Comparison of ENCODE assay signal across 8 cellular contexts in the genomic region with DNA sequence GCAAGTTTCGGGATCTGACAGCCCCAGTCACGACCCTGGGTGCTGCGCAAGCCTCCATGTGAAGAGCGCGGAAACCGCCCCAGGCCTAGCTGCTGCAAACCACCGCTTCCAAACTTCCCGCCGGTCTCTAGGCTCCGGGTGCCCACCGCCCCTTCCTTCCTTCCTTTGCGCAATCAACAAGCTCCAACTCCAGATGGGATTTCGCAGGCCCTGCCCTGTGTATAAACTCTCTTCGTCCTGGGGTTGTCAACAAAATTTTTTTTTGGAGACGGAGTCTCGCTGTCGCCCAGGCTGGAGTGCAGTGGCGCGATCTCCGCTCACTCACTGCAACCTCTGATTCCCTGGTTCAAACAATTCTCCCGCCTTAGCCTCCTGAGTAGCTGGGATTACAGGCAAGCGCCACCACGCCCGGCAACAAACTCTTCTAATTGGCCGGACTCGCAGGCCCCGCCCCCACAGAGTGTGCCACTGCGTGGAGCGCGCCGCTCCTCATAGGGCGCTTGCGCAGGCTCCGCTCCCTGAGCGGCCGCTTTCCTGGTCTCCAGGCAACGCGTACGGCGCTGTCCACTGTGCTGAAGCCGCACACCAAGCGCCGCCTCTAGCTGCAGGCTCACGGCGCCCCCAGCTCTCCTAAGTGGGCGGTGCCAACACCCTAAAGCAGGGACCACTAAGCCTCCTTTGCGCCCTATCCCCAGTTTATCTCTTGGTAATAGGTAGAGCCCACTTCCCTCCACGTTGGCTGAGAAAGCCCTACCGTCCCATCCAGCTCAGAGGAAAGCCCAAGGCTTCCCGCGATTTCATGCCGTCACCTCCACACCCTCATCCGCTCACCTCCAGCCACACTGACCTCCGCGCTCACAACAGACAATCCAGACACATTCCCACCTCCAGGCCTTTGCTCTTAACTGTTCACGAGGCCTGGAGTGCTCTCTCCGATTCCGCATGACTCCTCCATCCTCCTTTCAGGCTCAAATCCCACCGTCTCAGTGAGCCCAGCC. TPM values are rescaled to one million over a fixed set of nuclear protein-coding genes. Genes with fewer than 3 reads are reported as not detected.
DNase-seq lines count a peak whose midpoint lies in the region; ATAC-seq and TF ChIP-seq lines count a peak whose summit lies in the region.

No MANE protein-coding gene starts in this region.

- no peaks in the 10 kb centered on the region for H3K9me3 Mint-ChIP-seq in osteocyte (ENCODE audit: unreplicated experiment)

- no peaks in the 10 kb centered on the region for H3K36me3 ChIP-seq in GM23248 (ENCODE audit: low read depth)
- H3K36me3 ChIP-seq in testis (ENCODE audit: low read depth, missing control alignments), result no peaks in the 10 kb centered on the region

- H4K20me1 ChIP-seq in GM23248 (ENCODE audit: insufficient read depth), result no peaks in the 10 kb centered on the region

- ATAC-seq in SK-N-SH treated with all-trans-retinoic acid at 6 μM for 48 hours, result peak; percentile 92

- H3K27me3 Mint-ChIP-seq in osteocyte (ENCODE audit: unreplicated experiment), result no peaks in the 10 kb centered on the region

- no peaks in the 10 kb centered on the region for H3K9me2 ChIP-seq in GM23248 (ENCODE audit: insufficient read depth)

- H3K4me1 ChIP-seq in GM23248 (ENCODE audit: insufficient read depth) (no peaks in the 10 kb centered on the region), testis (peaks cover 6% of the 10 kb centered on the region)

- no peaks in the 10 kb centered on the region for H3K79me2 ChIP-seq in GM23248 (ENCODE audit: insufficient read depth)

- in situ Hi-C loops in GM23248 (cut with MboI), result no loop called here

- intact Hi-C loops in testis (cut with DNase I; ENCODE audit: low total_unique reads), result no loop called here

- TF ChIP-seq CTCF in osteocyte (IDR thresholded peaks at IDR 0.05) (no peak), testis (IDR thresholded peaks at IDR 0.05) (peak in 1 of 3 experiments; percentile 6)

- H3K9ac ChIP-seq in GM23248, result no peak overlapping the region

- peak overlapping the region; percentile 60 for H3K4me2 ChIP-seq in GM23248 (ENCODE audit: unreplicated experiment)

- DNase-seq in COLO668 (lab: John Stamatoyannopoulos, UW; ENCODE audit: unreplicated experiment), result peak; percentile 98
- DNase-seq in GM23248, result peak; percentile 97
- peak; percentile 95 for DNase-seq in NCI-H1092 treated with DMSO at 0.1 percent for 48 hours (lab: John Stamatoyannopoulos, UW)
- DNase-seq in activated naive CD4-positive, alpha-beta T cell treated with anti-CD3 and anti-CD28 coated beads, Interleukin-2, amount 50 U/mL, for 16 hours, result peak; percentile 87
- DNase-seq in globus pallidus (ENCODE audit: low spot score), result peak; percentile 84
- DNase-seq in osteocyte (ENCODE audit: extremely low spot score, unreplicated experiment), result peak; percentile 98
- peak; percentile 96 for DNase-seq in testis

- H3K4me3 ChIP-seq in GM23248 (0 out of 2 replicates have a peak overlapping the region, but pooled peaks have one; percentile 34), testis (peak overlapping the region; percentile 21 to 27)

- H3K36me3 Mint-ChIP-seq in osteocyte (ENCODE audit: unreplicated experiment), result peaks cover 8% of the 10 kb centered on the region

- H3K4me1 Mint-ChIP-seq in osteocyte (ENCODE audit: unreplicated experiment), result peaks cover 15% of the 10 kb centered on the region

- TF ChIP-seq POLR2A in testis (IDR thresholded peaks at IDR 0.05), result no peak

- H3K27ac Mint-ChIP-seq in osteocyte (ENCODE audit: unreplicated experiment), result peak overlapping the region; percentile 59

- H3K9me3 ChIP-seq in GM23248 (ENCODE audit: low read depth), result no peaks in the 10 kb centered on the region
- no peaks in the 10 kb centered on the region for H3K9me3 ChIP-seq in testis

- WGBS in GM23248 (ENCODE audit: low coverage in 1 of 2, low lambda C conversion rate in 2 of 2, missing lambda C conversion rate in 2 of 2), 2 experiments, result 18 to 19% methylated on average over 59 of the region's 59 CpGs
- WGBS in testis, 2 donors, result 12 to 13% methylated on average over 40 to 59 of the region's 59 CpGs

- peak overlapping the region; percentile 78 for H3K4me3 Mint-ChIP-seq in osteocyte (ENCODE audit: unreplicated experiment)

- H2AFZ ChIP-seq in GM23248, result no peak overlapping the region

- no peak overlapping the region for H3K27ac ChIP-seq in GM23248
- H3K27ac ChIP-seq in testis, result no peak overlapping the region

- peaks cover 11% of the 10 kb centered on the region for H3F3A ChIP-seq in GM23248 (ENCODE audit: insufficient read depth)

- H3K27me3 ChIP-seq in GM23248 (replicated peaks; ENCODE audit: insufficient read depth), result no peaks in the 10 kb centered on the region
- no peaks in the 10 kb centered on the region for H3K27me3 ChIP-seq in testis

TF ChIP-seq in SK-N-SH treated with all-trans-retinoic acid at 6 μM for 48 hours, 23 proteins besides CTCF, POLR2A, EP300 and RAD21:
- TF ChIP-seq CSDC2 (CRISPR knock-in tag; IDR thresholded peaks at IDR 0.05) (no peak), ZNF8 (CRISPR knock-in tag; IDR thresholded peaks at IDR 0.05) (no peak), OSR1 (CRISPR knock-in tag; IDR thresholded peaks at IDR 0.05) (no peak), TCF4 (CRISPR knock-in tag; IDR thresholded peaks at IDR 0.05; ENCODE audit: borderline replicate concordance) (no peak), ARNTL (CRISPR knock-in tag; IDR thresholded peaks at IDR 0.05; ENCODE audit: borderline replicate concordance, low read depth) (no peak), ZC3H10 (CRISPR knock-in tag; IDR thresholded peaks at IDR 0.05) (no peak), ZNF70 (CRISPR knock-in tag; IDR thresholded peaks at IDR 0.05) (no peak)
- TF ChIP-seq, protein P1, sequence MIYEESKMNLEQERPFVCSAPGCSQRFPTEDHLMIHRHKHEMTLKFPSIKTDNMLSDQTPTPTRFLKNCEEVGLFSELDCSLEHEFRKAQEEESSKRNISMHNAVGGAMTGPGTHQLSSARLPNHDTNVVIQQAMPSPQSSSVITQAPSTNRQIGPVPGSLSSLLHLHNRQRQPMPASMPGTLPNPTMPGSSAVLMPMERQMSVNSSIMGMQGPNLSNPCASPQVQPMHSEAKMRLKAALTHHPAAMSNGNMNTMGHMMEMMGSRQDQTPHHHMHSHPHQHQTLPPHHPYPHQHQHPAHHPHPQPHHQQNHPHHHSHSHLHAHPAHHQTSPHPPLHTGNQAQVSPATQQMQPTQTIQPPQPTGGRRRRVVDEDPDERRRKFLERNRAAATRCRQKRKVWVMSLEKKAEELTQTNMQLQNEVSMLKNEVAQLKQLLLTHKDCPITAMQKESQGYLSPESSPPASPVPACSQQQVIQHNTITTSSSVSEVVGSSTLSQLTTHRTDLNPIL (CRISPR knock-in tag; IDR thresholded peaks at IDR 0.05; ENCODE audit: low read depth), result no peak
- TF ChIP-seq, protein P2, sequence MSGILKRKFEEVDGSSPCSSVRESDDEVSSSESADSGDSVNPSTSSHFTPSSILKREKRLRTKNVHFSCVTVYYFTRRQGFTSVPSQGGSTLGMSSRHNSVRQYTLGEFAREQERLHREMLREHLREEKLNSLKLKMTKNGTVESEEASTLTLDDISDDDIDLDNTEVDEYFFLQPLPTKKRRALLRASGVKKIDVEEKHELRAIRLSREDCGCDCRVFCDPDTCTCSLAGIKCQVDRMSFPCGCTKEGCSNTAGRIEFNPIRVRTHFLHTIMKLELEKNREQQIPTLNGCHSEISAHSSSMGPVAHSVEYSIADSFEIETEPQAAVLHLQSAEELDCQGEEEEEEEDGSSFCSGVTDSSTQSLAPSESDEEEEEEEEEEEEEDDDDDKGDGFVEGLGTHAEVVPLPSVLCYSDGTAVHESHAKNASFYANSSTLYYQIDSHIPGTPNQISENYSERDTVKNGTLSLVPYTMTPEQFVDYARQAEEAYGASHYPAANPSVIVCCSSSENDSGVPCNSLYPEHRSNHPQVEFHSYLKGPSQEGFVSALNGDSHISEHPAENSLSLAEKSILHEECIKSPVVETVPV (CRISPR knock-in tag; IDR thresholded peaks at IDR 0.05), result no peak

RNA-seq across cellular contexts. Expression of a gene that starts 5.5 kb away (rescaled TPM):
- total RNA-seq in GM23248 (2014; rRNA removed; shearing (Covaris generic)), result 33.2 and 42.2 TPM in 2 replicates
- 42.7 and 49.0 TPM in 2 replicates for polyA plus RNA-seq in GM23248 (2016; fragmentation: Nextera tagmentation; extraction: Ambion mirVana)
- total RNA-seq in osteocyte, result 56.3 and 57.7 TPM in 2 replicates
- 10 to 100 TPM; 44.3 to 44.6 TPM for total RNA-seq in testis
- polyA plus RNA-seq in testis (ENCODE audit: insufficient read depth, low read depth, low replicate concordance), result 27.8 TPM

RNA-seq across cellular contexts. Expression of a gene that starts 22.2 kb away (rescaled TPM):
- 47.2 and 48.9 TPM in 2 replicates for total RNA-seq in GM23248 (2014; rRNA removed; shearing (Covaris generic))
- polyA plus RNA-seq in GM23248 (2016; fragmentation: Nextera tagmentation; extraction: Ambion mirVana), result 58.7 and 60.5 TPM in 2 replicates
- total RNA-seq in osteocyte, result 157 and 163 TPM in 2 replicates
- total RNA-seq in testis, result 100 to 1,000 TPM; 226 to 274 TPM
- polyA plus RNA-seq in testis (ENCODE audit: insufficient read depth, low read depth, low replicate concordance), result 166 TPM

RNA-seq across cellular contexts. Expression of a gene that starts 41.6 kb away (rescaled TPM):
- 75.5 and 93.2 TPM in 2 replicates for total RNA-seq in GM23248 (2014; rRNA removed; shearing (Covaris generic))
- polyA plus RNA-seq in GM23248 (2016; fragmentation: Nextera tagmentation; extraction: Ambion mirVana) (80.1 and 81.6 TPM in 2 replicates), testis (ENCODE audit: insufficient read depth, low read depth, low replicate concordance) (263 TPM)
- total RNA-seq in osteocyte (223 and 231 TPM in 2 replicates), testis (100 to 1,000 TPM; 246 to 253 TPM)
